In the genomic region with DNA sequence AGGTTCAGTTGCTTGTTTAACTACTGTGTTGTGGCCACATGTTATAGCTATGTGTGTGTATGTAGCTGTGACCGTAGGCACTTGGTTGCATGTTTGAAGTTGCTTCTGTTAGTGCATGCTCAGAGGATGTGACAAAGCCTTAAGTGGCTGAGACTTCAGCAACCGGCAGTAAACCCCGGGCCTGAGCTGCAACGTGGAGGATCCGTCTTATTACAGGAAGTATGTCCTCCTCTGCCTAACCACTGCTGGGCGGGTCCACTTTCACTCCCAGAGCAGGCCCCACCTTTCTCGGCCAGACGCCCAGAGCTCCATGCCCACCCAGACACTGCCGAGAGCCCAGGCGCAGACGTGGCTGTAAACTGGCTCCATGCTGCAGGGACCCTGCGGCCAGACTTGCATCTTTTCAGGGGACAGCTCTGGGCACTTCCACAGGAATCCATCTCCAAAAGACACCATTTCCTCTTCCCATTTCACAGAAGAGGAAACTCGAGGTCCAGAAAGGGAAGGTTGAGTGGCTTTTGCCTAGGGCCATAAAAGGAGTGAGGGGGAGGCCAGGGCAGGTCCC, we compare ENCODE assay signal across 1 cellular context.
TF ChIP-seq lines count a peak whose summit lies in the region.

No MANE protein-coding gene starts in this region.

TF ChIP-seq in K562, 482 proteins besides CTCF, POLR2A, EP300 and RAD21 (continued from another document and continues in another):
- TF ChIP-seq, protein P1, sequence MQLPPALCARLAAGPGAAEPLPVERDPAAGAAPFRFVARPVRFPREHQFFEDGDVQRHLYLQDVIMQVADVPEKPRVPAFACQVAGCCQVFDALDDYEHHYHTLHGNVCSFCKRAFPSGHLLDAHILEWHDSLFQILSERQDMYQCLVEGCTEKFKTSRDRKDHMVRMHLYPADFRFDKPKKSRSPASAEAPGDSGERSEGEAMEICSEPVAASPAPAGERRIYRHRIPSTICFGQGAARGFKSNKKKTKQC (CRISPR knock-in tag; IDR thresholded peaks at IDR 0.05): no peak
- no peak for TF ChIP-seq CREB1 (IDR thresholded peaks at IDR 0.05)
- TF ChIP-seq CREB1 (CRISPR knock-in tag; IDR thresholded peaks at IDR 0.05): 0 out of 2 replicates have a peak, but pooled peaks have one; percentile 5
- TF ChIP-seq, protein P2, sequence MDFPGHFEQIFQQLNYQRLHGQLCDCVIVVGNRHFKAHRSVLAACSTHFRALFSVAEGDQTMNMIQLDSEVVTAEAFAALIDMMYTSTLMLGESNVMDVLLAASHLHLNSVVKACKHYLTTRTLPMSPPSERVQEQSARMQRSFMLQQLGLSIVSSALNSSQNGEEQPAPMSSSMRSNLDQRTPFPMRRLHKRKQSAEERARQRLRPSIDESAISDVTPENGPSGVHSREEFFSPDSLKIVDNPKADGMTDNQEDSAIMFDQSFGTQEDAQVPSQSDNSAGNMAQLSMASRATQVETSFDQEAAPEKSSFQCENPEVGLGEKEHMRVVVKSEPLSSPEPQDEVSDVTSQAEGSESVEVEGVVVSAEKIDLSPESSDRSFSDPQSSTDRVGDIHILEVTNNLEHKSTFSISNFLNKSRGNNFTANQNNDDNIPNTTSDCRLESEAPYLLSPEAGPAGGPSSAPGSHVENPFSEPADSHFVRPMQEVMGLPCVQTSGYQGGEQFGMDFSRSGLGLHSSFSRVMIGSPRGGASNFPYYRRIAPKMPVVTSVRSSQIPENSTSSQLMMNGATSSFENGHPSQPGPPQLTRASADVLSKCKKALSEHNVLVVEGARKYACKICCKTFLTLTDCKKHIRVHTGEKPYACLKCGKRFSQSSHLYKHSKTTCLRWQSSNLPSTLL (IDR thresholded peaks at IDR 0.05): no peak
- TF ChIP-seq ZFX (CRISPR knock-in tag; IDR thresholded peaks at IDR 0.05): peak; percentile 74
- TF ChIP-seq MCM7 (IDR thresholded peaks at IDR 0.05): no peak
- no peak; the same call in 1 of the 2 replicates for TF ChIP-seq ZNF583 (CRISPR knock-in tag; IDR thresholded peaks at IDR 0.05)
- TF ChIP-seq HDGF (IDR thresholded peaks at IDR 0.05): 0 out of 2 replicates have a peak, but pooled peaks have one; percentile 28
- TF ChIP-seq ARID2 (IDR thresholded peaks at IDR 0.05): no peak
- TF ChIP-seq SREBF2 (CRISPR knock-in tag; IDR thresholded peaks at IDR 0.05): no peak
- TF ChIP-seq, protein P3, sequence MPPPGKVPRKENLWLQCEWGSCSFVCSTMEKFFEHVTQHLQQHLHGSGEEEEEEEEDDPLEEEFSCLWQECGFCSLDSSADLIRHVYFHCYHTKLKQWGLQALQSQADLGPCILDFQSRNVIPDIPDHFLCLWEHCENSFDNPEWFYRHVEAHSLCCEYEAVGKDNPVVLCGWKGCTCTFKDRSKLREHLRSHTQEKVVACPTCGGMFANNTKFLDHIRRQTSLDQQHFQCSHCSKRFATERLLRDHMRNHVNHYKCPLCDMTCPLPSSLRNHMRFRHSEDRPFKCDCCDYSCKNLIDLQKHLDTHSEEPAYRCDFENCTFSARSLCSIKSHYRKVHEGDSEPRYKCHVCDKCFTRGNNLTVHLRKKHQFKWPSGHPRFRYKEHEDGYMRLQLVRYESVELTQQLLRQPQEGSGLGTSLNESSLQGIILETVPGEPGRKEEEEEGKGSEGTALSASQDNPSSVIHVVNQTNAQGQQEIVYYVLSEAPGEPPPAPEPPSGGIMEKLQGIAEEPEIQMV (tag; conservative IDR thresholded peaks at IDR 0.05; ENCODE audit: low read depth): no peak
- no peak for TF ChIP-seq ZNF146 (CRISPR knock-in tag; IDR thresholded peaks at IDR 0.05; ENCODE audit: unreplicated experiment)
- TF ChIP-seq, protein P4, sequence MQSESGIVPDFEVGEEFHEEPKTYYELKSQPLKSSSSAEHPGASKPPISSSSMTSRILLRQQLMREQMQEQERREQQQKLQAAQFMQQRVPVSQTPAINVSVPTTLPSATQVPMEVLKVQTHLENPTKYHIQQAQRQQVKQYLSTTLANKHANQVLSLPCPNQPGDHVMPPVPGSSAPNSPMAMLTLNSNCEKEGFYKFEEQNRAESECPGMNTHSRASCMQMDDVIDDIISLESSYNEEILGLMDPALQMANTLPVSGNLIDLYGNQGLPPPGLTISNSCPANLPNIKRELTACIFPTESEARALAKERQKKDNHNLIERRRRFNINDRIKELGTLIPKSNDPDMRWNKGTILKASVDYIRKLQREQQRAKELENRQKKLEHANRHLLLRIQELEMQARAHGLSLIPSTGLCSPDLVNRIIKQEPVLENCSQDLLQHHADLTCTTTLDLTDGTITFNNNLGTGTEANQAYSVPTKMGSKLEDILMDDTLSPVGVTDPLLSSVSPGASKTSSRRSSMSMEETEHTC (IDR thresholded peaks at IDR 0.05): no peak
- TF ChIP-seq CEBPB (tag; IDR thresholded peaks at IDR 0.05): no peak
- TF ChIP-seq HIVEP1 (CRISPR knock-in tag; IDR thresholded peaks at IDR 0.05): no peak
- TF ChIP-seq MED1 (CRISPR knock-in tag; IDR thresholded peaks at IDR 0.05; ENCODE audit: borderline replicate concordance): no peak
- TF ChIP-seq, protein P5, sequence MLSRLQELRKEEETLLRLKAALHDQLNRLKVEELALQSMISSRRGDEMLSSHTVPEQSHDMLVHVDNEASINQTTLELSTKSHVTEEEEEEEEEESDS (CRISPR knock-in tag; IDR thresholded peaks at IDR 0.05): no peak
- TF ChIP-seq ZNF124 (CRISPR knock-in tag; IDR thresholded peaks at IDR 0.05): no peak
- TF ChIP-seq NBN (IDR thresholded peaks at IDR 0.05; ENCODE audit: low read depth): no peak
- no peak for TF ChIP-seq NEUROD1 (IDR thresholded peaks at IDR 0.05; ENCODE audit: borderline replicate concordance, low read depth, low read length, partially characterized antibody)
- TF ChIP-seq, protein P6, sequence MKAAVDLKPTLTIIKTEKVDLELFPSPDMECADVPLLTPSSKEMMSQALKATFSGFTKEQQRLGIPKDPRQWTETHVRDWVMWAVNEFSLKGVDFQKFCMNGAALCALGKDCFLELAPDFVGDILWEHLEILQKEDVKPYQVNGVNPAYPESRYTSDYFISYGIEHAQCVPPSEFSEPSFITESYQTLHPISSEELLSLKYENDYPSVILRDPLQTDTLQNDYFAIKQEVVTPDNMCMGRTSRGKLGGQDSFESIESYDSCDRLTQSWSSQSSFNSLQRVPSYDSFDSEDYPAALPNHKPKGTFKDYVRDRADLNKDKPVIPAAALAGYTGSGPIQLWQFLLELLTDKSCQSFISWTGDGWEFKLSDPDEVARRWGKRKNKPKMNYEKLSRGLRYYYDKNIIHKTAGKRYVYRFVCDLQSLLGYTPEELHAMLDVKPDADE (conservative IDR thresholded peaks at IDR 0.05; ENCODE audit: control insufficient read depth, low read depth, low read length): no peak
- TF ChIP-seq, protein P7, sequence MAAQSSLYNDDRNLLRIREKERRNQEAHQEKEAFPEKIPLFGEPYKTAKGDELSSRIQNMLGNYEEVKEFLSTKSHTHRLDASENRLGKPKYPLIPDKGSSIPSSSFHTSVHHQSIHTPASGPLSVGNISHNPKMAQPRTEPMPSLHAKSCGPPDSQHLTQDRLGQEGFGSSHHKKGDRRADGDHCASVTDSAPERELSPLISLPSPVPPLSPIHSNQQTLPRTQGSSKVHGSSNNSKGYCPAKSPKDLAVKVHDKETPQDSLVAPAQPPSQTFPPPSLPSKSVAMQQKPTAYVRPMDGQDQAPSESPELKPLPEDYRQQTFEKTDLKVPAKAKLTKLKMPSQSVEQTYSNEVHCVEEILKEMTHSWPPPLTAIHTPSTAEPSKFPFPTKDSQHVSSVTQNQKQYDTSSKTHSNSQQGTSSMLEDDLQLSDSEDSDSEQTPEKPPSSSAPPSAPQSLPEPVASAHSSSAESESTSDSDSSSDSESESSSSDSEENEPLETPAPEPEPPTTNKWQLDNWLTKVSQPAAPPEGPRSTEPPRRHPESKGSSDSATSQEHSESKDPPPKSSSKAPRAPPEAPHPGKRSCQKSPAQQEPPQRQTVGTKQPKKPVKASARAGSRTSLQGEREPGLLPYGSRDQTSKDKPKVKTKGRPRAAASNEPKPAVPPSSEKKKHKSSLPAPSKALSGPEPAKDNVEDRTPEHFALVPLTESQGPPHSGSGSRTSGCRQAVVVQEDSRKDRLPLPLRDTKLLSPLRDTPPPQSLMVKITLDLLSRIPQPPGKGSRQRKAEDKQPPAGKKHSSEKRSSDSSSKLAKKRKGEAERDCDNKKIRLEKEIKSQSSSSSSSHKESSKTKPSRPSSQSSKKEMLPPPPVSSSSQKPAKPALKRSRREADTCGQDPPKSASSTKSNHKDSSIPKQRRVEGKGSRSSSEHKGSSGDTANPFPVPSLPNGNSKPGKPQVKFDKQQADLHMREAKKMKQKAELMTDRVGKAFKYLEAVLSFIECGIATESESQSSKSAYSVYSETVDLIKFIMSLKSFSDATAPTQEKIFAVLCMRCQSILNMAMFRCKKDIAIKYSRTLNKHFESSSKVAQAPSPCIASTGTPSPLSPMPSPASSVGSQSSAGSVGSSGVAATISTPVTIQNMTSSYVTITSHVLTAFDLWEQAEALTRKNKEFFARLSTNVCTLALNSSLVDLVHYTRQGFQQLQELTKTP (IDR thresholded peaks at IDR 0.05; ENCODE audit: low read depth in 1 of 2, partially characterized antibody in 2 of 2): no peak
- TF ChIP-seq, protein P8, sequence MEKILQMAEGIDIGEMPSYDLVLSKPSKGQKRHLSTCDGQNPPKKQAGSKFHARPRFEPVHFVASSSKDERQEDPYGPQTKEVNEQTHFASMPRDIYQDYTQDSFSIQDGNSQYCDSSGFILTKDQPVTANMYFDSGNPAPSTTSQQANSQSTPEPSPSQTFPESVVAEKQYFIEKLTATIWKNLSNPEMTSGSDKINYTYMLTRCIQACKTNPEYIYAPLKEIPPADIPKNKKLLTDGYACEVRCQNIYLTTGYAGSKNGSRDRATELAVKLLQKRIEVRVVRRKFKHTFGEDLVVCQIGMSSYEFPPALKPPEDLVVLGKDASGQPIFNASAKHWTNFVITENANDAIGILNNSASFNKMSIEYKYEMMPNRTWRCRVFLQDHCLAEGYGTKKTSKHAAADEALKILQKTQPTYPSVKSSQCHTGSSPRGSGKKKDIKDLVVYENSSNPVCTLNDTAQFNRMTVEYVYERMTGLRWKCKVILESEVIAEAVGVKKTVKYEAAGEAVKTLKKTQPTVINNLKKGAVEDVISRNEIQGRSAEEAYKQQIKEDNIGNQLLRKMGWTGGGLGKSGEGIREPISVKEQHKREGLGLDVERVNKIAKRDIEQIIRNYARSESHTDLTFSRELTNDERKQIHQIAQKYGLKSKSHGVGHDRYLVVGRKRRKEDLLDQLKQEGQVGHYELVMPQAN (IDR thresholded peaks at IDR 0.05; ENCODE audit: borderline replicate concordance): no peak
- no peak for TF ChIP-seq NUFIP1 (IDR thresholded peaks at IDR 0.05; ENCODE audit: partially characterized antibody)
- TF ChIP-seq, protein P9, sequence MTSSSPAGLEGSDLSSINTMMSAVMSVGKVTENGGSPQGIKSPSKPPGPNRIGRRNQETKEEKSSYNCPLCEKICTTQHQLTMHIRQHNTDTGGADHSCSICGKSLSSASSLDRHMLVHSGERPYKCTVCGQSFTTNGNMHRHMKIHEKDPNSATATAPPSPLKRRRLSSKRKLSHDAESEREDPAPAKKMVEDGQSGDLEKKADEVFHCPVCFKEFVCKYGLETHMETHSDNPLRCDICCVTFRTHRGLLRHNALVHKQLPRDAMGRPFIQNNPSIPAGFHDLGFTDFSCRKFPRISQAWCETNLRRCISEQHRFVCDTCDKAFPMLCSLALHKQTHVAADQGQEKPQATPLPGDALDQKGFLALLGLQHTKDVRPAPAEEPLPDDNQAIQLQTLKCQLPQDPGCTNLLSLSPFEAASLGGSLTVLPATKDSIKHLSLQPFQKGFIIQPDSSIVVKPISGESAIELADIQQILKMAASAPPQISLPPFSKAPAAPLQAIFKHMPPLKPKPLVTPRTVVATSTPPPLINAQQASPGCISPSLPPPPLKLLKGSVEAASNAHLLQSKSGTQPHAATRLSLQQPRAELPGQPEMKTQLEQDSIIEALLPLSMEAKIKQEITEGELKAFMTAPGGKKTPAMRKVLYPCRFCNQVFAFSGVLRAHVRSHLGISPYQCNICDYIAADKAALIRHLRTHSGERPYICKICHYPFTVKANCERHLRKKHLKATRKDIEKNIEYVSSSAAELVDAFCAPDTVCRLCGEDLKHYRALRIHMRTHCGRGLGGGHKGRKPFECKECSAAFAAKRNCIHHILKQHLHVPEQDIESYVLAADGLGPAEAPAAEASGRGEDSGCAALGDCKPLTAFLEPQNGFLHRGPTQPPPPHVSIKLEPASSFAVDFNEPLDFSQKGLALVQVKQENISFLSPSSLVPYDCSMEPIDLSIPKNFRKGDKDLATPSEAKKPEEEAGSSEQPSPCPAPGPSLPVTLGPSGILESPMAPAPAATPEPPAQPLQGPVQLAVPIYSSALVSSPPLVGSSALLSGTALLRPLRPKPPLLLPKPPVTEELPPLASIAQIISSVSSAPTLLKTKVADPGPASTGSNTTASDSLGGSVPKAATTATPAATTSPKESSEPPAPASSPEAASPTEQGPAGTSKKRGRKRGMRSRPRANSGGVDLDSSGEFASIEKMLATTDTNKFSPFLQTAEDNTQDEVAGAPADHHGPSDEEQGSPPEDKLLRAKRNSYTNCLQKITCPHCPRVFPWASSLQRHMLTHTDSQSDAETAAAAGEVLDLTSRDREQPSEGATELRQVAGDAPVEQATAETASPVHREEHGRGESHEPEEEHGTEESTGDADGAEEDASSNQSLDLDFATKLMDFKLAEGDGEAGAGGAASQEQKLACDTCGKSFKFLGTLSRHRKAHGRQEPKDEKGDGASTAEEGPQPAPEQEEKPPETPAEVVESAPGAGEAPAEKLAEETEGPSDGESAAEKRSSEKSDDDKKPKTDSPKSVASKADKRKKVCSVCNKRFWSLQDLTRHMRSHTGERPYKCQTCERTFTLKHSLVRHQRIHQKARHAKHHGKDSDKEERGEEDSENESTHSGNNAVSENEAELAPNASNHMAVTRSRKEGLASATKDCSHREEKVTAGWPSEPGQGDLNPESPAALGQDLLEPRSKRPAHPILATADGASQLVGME (CRISPR knock-in tag; IDR thresholded peaks at IDR 0.05): peak; percentile 66; the same call in 1 of the 2 replicates
- no peak for TF ChIP-seq GABPB2 (CRISPR knock-in tag; conservative IDR thresholded peaks at IDR 0.05)
